In the genomic region with DNA sequence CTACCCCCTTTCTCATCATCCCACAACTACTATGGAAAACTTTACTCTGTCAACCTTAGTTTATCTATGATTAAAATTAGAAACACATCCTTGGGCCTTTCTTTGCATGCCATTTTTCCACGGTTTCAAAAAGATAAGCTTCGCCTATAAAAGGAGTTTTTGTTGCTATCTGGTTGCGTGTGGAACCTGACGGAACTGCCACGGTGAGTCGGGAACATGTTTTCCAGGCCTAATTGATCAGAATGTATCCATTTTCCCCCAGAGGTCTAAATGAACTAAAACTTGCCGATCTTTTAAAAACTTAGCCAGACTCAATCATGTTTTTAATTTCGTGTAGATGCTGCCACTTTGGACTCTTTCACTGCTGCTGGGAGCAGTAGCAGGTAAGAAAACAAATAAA, we compare ENCODE assay signal across 31 cellular contexts. TPM values are rescaled to one million over a fixed set of nuclear protein-coding genes. Genes with fewer than 3 reads are reported as not detected.
DNase-seq lines count a peak whose midpoint lies in the region; ATAC-seq, FAIRE-seq and TF ChIP-seq lines count a peak whose summit lies in the region.
"Had no signal": no experiment of that assay in that cellular context is flagged by ENCODE, and none has a peak within 500 bp of the region (broad histone marks: within the 10 kb centered on the region; RNA-seq: fewer than 3 reads in every experiment).

A gene (plus strand): TSS at position 176 of the 400 bp plus-strand sequence. CDS start 162 bp downstream, at position 338.

- 31 to 45% methylated on average over 8 of the region's 8 CpGs for WGBS in body of pancreas, 2 donors
- WGBS in pancreas, 2 donors: 36 to 38% methylated on average over 8 of the region's 8 CpGs

- intact Hi-C loops in body of pancreas (cut with DNase I): no loop called here
- intact Hi-C loops in pancreas (cut with DNase I): no loop called here
- intact Hi-C loops in MCF 10A (cut with micrococcal nuclease): no loop called here

- H3K27me3 Mint-ChIP-seq in T-helper 17 cell (peaks cover 4% of the 10 kb centered on the region), MCF 10A (ENCODE audit: insufficient read depth, unreplicated experiment) (no peaks in the 10 kb centered on the region)
- H3K27me3 Mint-ChIP-seq in activated CD8-positive, alpha-beta memory T cell treated with anti-CD3 and anti-CD28 coated beads, Interleukin-2, amount 10 ng/mL, durations not matched to agents 7 days and 5 days: no peaks in the 10 kb centered on the region
- H3K27me3 Mint-ChIP-seq: CD4-positive, CD25-positive, alpha-beta regulatory T cell had no signal

- TF ChIP-seq POLR2A in body of pancreas (IDR thresholded peaks at IDR 0.05): peak; percentile 12 to 92 (median 90)

- H3K27ac ChIP-seq in body of pancreas (peak within 1 kb of the TSS; percentile 90 to 95 (median 92)), pancreas (peak within 1 kb of the TSS; percentile 72 to 85 (median 75))
- H3K27ac ChIP-seq: BLaER1 had no signal

- peak within 1 kb of the TSS; percentile 10 for H3K27ac Mint-ChIP-seq in T-helper 17 cell
- H3K27ac Mint-ChIP-seq in MCF 10A (ENCODE audit: low read depth, unreplicated experiment): no peak within 1 kb of the TSS
- no peak within 1 kb of the TSS for H3K27ac Mint-ChIP-seq in activated CD8-positive, alpha-beta memory T cell treated with anti-CD3 and anti-CD28 coated beads, Interleukin-2, amount 10 ng/mL, durations not matched to agents 7 days and 5 days
- H3K27ac Mint-ChIP-seq: CD14-positive monocyte; CD4-positive, alpha-beta memory T cell; CD8-positive, alpha-beta memory T cell had no signal

- POLR2A ChIA-PET in MCF 10A (lab: Yijun Ruan, JAX): no interaction called here

- H3K9me3 ChIP-seq in T-helper 17 cell (ENCODE audit: control insufficient read depth, low read length, poor library complexity, severe bottlenecking) (no peaks in the 10 kb centered on the region), body of pancreas (no peaks in the 10 kb centered on the region), pancreas (no peaks in the 10 kb centered on the region)
- H3K9me3 ChIP-seq: BE2C, BLaER1 had no signal

- H3K4me1 ChIP-seq in body of pancreas (peaks cover 68% of the 10 kb centered on the region), pancreas (peaks cover 9 to 21% (median 16%) of the 10 kb centered on the region in 3 donors)
- H3K4me1 ChIP-seq: BE2C, BLaER1 had no signal

- FAIRE-seq in pancreas (lab: Jason Lieb, UNC): no peak
- FAIRE-seq: A204.1, GM12878, GM12892, GM18507 had no signal

- H3K4me3 ChIP-seq in body of pancreas (peak within 1 kb of the TSS; percentile 5 to 42), pancreas (peak within 1 kb of the TSS in 3 of 4 donors; percentile 22 to 44 (median 34))
- H3K4me3 ChIP-seq: BLaER1, GM12878 had no signal

- H3K4me3 Mint-ChIP-seq in T-helper 17 cell (no peak within 1 kb of the TSS), MCF 10A (ENCODE audit: unreplicated experiment) (no peak within 1 kb of the TSS)
- H3K4me3 Mint-ChIP-seq in activated CD8-positive, alpha-beta memory T cell treated with anti-CD3 and anti-CD28 coated beads, Interleukin-2, amount 10 ng/mL, durations not matched to agents 7 days and 5 days: no peak within 1 kb of the TSS
- H3K4me3 Mint-ChIP-seq: CD14-positive monocyte; CD4-positive, alpha-beta memory T cell; CD4-positive, CD25-positive, alpha-beta regulatory T cell; CD8-positive, alpha-beta memory T cell had no signal

- CTCF ChIA-PET in MCF 10A (lab: Yijun Ruan, JAX): interaction anchor here (0.8 kb wide), 1 partner anchor 243 kb away, joined by 3 read pairs; no protein-coding TSS in a partner anchor
- CTCF ChIA-PET in activated CD8-positive, alpha-beta memory T cell treated with anti-CD3 and anti-CD28 coated beads, Interleukin-2, amount 10 ng/mL, durations not matched to agents 7 days and 5 days (lab: Charles Lee): no interaction called here

- peaks cover 2% of the 10 kb centered on the region for H3K9me3 Mint-ChIP-seq in MCF 10A (ENCODE audit: unreplicated experiment)
- H3K9me3 Mint-ChIP-seq in activated CD8-positive, alpha-beta memory T cell treated with anti-CD3 and anti-CD28 coated beads, Interleukin-2, amount 10 ng/mL, durations not matched to agents 7 days and 5 days (ENCODE audit: low read depth): no peaks in the 10 kb centered on the region

- H3K27me3 ChIP-seq in body of pancreas: no peaks in the 10 kb centered on the region
- H3K27me3 ChIP-seq in pancreas: no peaks in the 10 kb centered on the region
- H3K27me3 ChIP-seq: BE2C, BLaER1 had no signal

- H3K4me1 Mint-ChIP-seq in T-helper 17 cell: no peaks in the 10 kb centered on the region
- no peaks in the 10 kb centered on the region for H3K4me1 Mint-ChIP-seq in MCF 10A (ENCODE audit: insufficient read depth, unreplicated experiment)
- H3K4me1 Mint-ChIP-seq in activated CD8-positive, alpha-beta memory T cell treated with anti-CD3 and anti-CD28 coated beads, Interleukin-2, amount 10 ng/mL, durations not matched to agents 7 days and 5 days: no peaks in the 10 kb centered on the region
- H3K4me1 Mint-ChIP-seq: CD14-positive monocyte; CD4-positive, alpha-beta memory T cell; CD8-positive, alpha-beta memory T cell had no signal

- no peak for ATAC-seq in T-helper 17 cell
- no peak for ATAC-seq in body of pancreas
- ATAC-seq in pancreas: peak; percentile 16 to 28 (median 16)
- ATAC-seq in activated CD8-positive, alpha-beta memory T cell treated with anti-CD3 and anti-CD28 coated beads, Interleukin-2, amount 10 ng/mL, durations not matched to agents 7 days and 5 days: no peak
- ATAC-seq: GM12878 had no signal

- no TSS peak for BruUV-seq in MCF 10A (replicated peaks; lab: Mats Ljungman, UMichigan)

- H3K36me3 ChIP-seq in body of pancreas (replicated peaks in 1 of 2; ENCODE audit: insufficient read depth in 1 of 2, low read depth in 2 of 2) (no peaks in the 10 kb centered on the region), pancreas (no peaks in the 10 kb centered on the region)
- H3K36me3 ChIP-seq: BE2C, BLaER1 had no signal

- TF ChIP-seq CTCF in body of pancreas (IDR thresholded peaks at IDR 0.05) (no peak), pancreas (IDR thresholded peaks at IDR 0.05) (no peak), MCF 10A (IDR thresholded peaks at IDR 0.05; ENCODE audit: unreplicated experiment) (no peak)

- H3K36me3 Mint-ChIP-seq in T-helper 17 cell (ENCODE audit: low read depth) (no peaks in the 10 kb centered on the region), MCF 10A (ENCODE audit: insufficient read depth, unreplicated experiment) (no peaks in the 10 kb centered on the region)
- no peaks in the 10 kb centered on the region for H3K36me3 Mint-ChIP-seq in activated CD8-positive, alpha-beta memory T cell treated with anti-CD3 and anti-CD28 coated beads, Interleukin-2, amount 10 ng/mL, durations not matched to agents 7 days and 5 days
- H3K36me3 Mint-ChIP-seq: CD14-positive monocyte; CD4-positive, alpha-beta memory T cell; CD8-positive, alpha-beta memory T cell had no signal

- no peak for DNase-seq in T-helper 17 cell
- DNase-seq in body of pancreas: peak; percentile 48 to 72 (median 60)
- no peak for DNase-seq in pancreas
- no peak for DNase-seq in MCF 10A (ENCODE audit: unreplicated experiment)
- no peak for DNase-seq in activated CD8-positive, alpha-beta memory T cell treated with anti-CD3 and anti-CD28 coated beads, Interleukin-2, amount 10 ng/mL, durations not matched to agents 7 days and 5 days
- no peak for DNase-seq in NAMALWA (ENCODE audit: low spot score)
- DNase-seq: 8988T; ACHN; BE2C; C1 segment of cervical spinal cord; CD4-positive, alpha-beta memory T cell; CD4-positive, CD25-positive, alpha-beta regulatory T cell; CD8-positive, alpha-beta memory T cell; COR-L47; DMS 273 treated with DMSO at 0.1 percent for 48 hours; DMS153; DMS53; DMS79; DND-41; EL; GDM1 had no signal

RNA-seq across cellular contexts. Expression of the gene that starts here (rescaled TPM):
- total RNA-seq in T-helper 17 cell (not detected), body of pancreas (over 10,000 TPM in 1 of 2 donors, 1,000 to 10,000 TPM in 1; 8,888 to 12,294 TPM), pancreas (over 10,000 TPM in 4 of 6 donors, 1,000 to 10,000 TPM in 2; 6,750 to 39,320 (median 11,574) TPM), MCF 10A (2022) (not detected in 2 replicates)
- 1,000 to 10,000 TPM; 1,789 to 4,189 TPM for polyA plus RNA-seq in pancreas
- not detected for total RNA-seq in activated CD8-positive, alpha-beta memory T cell treated with anti-CD3 and anti-CD28 coated beads, Interleukin-2, amount 10 ng/mL, durations not matched to agents 7 days and 5 days
- total RNA-seq: A673; CD4-positive, alpha-beta memory T cell; CD4-positive, CD25-positive, alpha-beta regulatory T cell; CD8-positive, alpha-beta memory T cell; Daoy; G401 had no signal
- polyA plus RNA-seq: AG04450; CD14-positive monocyte; CD4-positive, alpha-beta memory T cell; CD4-positive, CD25-positive, alpha-beta regulatory T cell; CD8-positive, alpha-beta memory T cell; GM12878 had no signal

Comparison
In these comparisons a context has a peak if more than half of its experiments do, and no peak if none do; other contexts are left out.
1. RNA of the gene that starts here (total RNA-seq): 6,750 to 39,320 TPM in pancreas and 8,888 to 12,294 TPM in body of pancreas; not detected in T-helper 17 cell, not detected in MCF 10A and not detected in activated CD8-positive, alpha-beta memory T cell treated with anti-CD3 and anti-CD28 coated beads, Interleukin-2, amount 10 ng/mL, durations not matched to agents 7 days and 5 days; every median in the first group is over 1,000 times any median in the second.
2. ATAC-seq: peak in pancreas (4 of 4); none in T-helper 17 cell (single experiment), body of pancreas (single experiment) and activated CD8-positive, alpha-beta memory T cell treated with anti-CD3 and anti-CD28 coated beads, Interleukin-2, amount 10 ng/mL, durations not matched to agents 7 days and 5 days (single experiment).
3. DNase-seq: peak in body of pancreas (4 of 4); none in T-helper 17 cell (0 of 3), pancreas (0 of 6), MCF 10A (single experiment), activated CD8-positive, alpha-beta memory T cell treated with anti-CD3 and anti-CD28 coated beads, Interleukin-2, amount 10 ng/mL, durations not matched to agents 7 days and 5 days (single experiment) and NAMALWA (single experiment).